In the genomic region with DNA sequence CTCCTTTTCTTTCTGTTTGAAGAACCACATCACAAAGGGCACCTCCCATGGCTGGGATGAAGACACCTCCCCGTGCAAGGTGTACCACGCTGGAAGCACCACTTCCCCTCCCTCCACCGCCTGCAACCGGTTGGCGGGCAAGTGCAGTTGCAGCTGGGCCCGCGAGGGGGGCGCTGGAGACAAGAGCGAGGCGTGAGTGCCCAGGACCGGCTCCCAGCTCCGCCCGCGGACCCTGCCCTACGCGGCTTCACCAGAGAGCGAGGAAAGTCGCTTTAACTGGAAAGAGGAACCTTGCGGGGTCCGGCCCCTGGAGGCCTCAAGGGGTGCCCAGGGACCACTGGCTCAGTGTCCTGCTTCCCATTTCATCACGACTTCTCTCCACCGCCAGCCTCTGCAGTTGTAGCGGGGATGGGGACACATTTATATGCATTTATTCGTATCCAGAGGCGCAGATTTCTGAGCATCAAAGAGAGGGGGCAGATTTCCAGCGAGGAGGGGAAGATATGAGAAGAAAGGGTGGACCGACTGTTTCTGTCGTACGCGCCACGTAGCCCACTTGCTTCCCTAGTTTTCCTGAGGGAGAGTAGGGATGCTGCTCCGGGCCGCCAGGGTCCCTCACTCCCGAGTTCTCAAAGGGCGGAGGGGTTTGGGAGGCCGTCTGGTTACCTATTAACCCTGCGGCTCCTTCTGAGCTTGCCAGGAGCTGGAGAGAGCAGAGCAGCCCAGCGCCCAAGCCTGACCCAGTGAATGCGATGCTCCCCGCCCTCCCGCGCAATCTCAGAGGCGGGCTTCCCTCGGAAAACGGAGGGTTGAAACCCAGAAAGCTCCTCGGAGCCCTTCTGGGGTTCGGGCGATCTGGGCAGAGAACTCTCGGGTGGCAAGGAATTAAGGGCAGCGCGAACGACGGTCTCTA, we compare ENCODE assay signal across 8 cellular contexts. TPM values are rescaled to one million over a fixed set of nuclear protein-coding genes. Genes with fewer than 3 reads are reported as not detected.
DNase-seq lines count a peak whose midpoint lies in the region; ATAC-seq and TF ChIP-seq lines count a peak whose summit lies in the region.

No MANE protein-coding gene starts in this region.

- no peaks in the 10 kb centered on the region for H3K36me3 ChIP-seq in CD4-positive, CD25-positive, alpha-beta regulatory T cell (ENCODE audit: control insufficient read depth, insufficient read depth, low read length)
- H3K36me3 ChIP-seq in PC-3 (ENCODE audit: low read depth, low read length) (no peaks in the 10 kb centered on the region), thyroid gland (peaks cover 8 to 23% of the 10 kb centered on the region in 2 donors)

- peak; percentile 58 to 70 for ATAC-seq in CD4-positive, CD25-positive, alpha-beta regulatory T cell (ENCODE audit: low read depth in 2 of 2)
- peak; percentile 39 for ATAC-seq in HG03378 (IDR thresholded peaks at IDR 0.05; ENCODE audit: unreplicated experiment)
- ATAC-seq in PC-3, result no peak

- intact Hi-C loops in PC-3 (cut with micrococcal nuclease), result no loop called here
- intact Hi-C loops in thyroid gland (cut with DNase I), result no loop called here

- no peaks in the 10 kb centered on the region for H3K36me3 Mint-ChIP-seq in CD4-positive, CD25-positive, alpha-beta regulatory T cell
- no peaks in the 10 kb centered on the region for H3K36me3 Mint-ChIP-seq in nephron progenitor cell (ENCODE audit: low read depth)

- TF ChIP-seq CTCF in PC-3 (conservative IDR thresholded peaks at IDR 0.05; ENCODE audit: low read depth, low read length) (peak; percentile 53), fibroblast of the aortic adventitia (IDR thresholded peaks at IDR 0.05; ENCODE audit: insufficient read depth, low read length) (peak; percentile 78), nephron progenitor cell (IDR thresholded peaks at IDR 0.05) (peak; percentile 73), thyroid gland (IDR thresholded peaks at IDR 0.05) (peak; percentile 48 to 78 (median 70))

- H2AFZ ChIP-seq in PC-3 (ENCODE audit: low read length), result no peak overlapping the region

- H3K27ac ChIP-seq in CD4-positive, CD25-positive, alpha-beta regulatory T cell (ENCODE audit: insufficient read depth, low read length, poor library complexity, severe bottlenecking), result no peak overlapping the region
- H3K27ac ChIP-seq in PC-3 (ENCODE audit: low read length) (no peak overlapping the region), thyroid gland (peak overlapping the region; percentile 89 to 98 (median 94))

- H3K9me3 Mint-ChIP-seq in CD4-positive, CD25-positive, alpha-beta regulatory T cell, result peaks cover 0 to 2% (median 0%) of the 10 kb centered on the region in 7 donors
- no peaks in the 10 kb centered on the region for H3K9me3 Mint-ChIP-seq in nephron progenitor cell

- CTCF ChIA-PET in PC-3 (lab: Charles Lee), result interaction anchor here (1.0 kb wide), 1 partner anchor 35 kb away, joined by 5 read pairs; no protein-coding TSS in a partner anchor

- H3K27ac Mint-ChIP-seq in CD4-positive, CD25-positive, alpha-beta regulatory T cell, result peak overlapping the region in 1 of 3 donors; percentile 33
- no peak overlapping the region for H3K27ac Mint-ChIP-seq in nephron progenitor cell

- H3K9ac ChIP-seq in PC-3 (ENCODE audit: low read length), result no peak overlapping the region

- H3K4me1 Mint-ChIP-seq in CD4-positive, CD25-positive, alpha-beta regulatory T cell, result peaks cover 0 to 41% (median 10%) of the 10 kb centered on the region in 4 donors
- H3K4me1 Mint-ChIP-seq in nephron progenitor cell, result peaks cover 51% of the 10 kb centered on the region

- DNase-seq in CD4-positive, CD25-positive, alpha-beta regulatory T cell, result peak; percentile 42 to 72 (median 54)
- DNase-seq in GM19240 (ENCODE audit: insufficient read length, low spot score) (peak; percentile 74), PC-3 (peak; percentile 51), fibroblast of the aortic adventitia (ENCODE audit: low read depth) (peak; percentile 52), nephron progenitor cell (peak; percentile 84), thyroid gland (peak; percentile 89 to 90)
- peak; percentile 87 for DNase-seq in activated effector memory CD4-positive, alpha-beta T cell treated with anti-CD3 and anti-CD28 coated beads, Interleukin-2, amount 50 U/mL, for 16 hours

- H3K4me1 ChIP-seq in CD4-positive, CD25-positive, alpha-beta regulatory T cell (ENCODE audit: control insufficient read depth, insufficient read depth, low read length, poor library complexity, severe bottlenecking), result peaks cover 48% of the 10 kb centered on the region
- H3K4me1 ChIP-seq in PC-3 (ENCODE audit: insufficient read depth, low read length) (peaks cover 28% of the 10 kb centered on the region), thyroid gland (peaks cover 15 to 58% of the 10 kb centered on the region in 2 donors)

- no TSS peak for BruUV-seq in PC-3 (replicated peaks; lab: Mats Ljungman, UMichigan)

- POLR2A ChIA-PET in PC-3 (lab: Charles Lee; ENCODE audit: unreplicated experiment), result no interaction called here

- H3F3A ChIP-seq in PC-3 (ENCODE audit: low read length, unreplicated experiment), result peaks cover 4% of the 10 kb centered on the region

- 36 to 37% methylated on average over 32 to 52 of the region's 53 CpGs for WGBS in thyroid gland, 2 donors

- TF ChIP-seq POLR2A in thyroid gland (IDR thresholded peaks at IDR 0.05), result peak in 1 of 2 donors; percentile 8

- no peaks in the 10 kb centered on the region for H3K9me3 ChIP-seq in CD4-positive, CD25-positive, alpha-beta regulatory T cell (ENCODE audit: control insufficient read depth in 2 of 2, low read length in 2 of 2)
- no peaks in the 10 kb centered on the region for H3K9me3 ChIP-seq in PC-3 (ENCODE audit: low read length)
- H3K9me3 ChIP-seq in thyroid gland, result no peaks in the 10 kb centered on the region

- no peak overlapping the region for H3K4me3 ChIP-seq in CD4-positive, CD25-positive, alpha-beta regulatory T cell (ENCODE audit: low read depth, low read length)
- H3K4me3 ChIP-seq in PC-3 (ENCODE audit: low read length) (no peak overlapping the region), fibroblast of the aortic adventitia (ENCODE audit: low read depth, low read length) (peak overlapping the region; percentile 56), thyroid gland (replicated peaks in 1 of 3) (peak overlapping the region in 2 of 3 donors; percentile 48 to 93)

- H3K79me2 ChIP-seq in PC-3 (ENCODE audit: low read length), result no peaks in the 10 kb centered on the region

- H3K27me3 Mint-ChIP-seq in CD4-positive, CD25-positive, alpha-beta regulatory T cell, result peaks cover 67% of the 10 kb centered on the region
- peaks cover 97% of the 10 kb centered on the region for H3K27me3 Mint-ChIP-seq in nephron progenitor cell (ENCODE audit: low read depth, poor library complexity)

- peak overlapping the region; percentile 58 to 80 (median 62) for H3K4me3 Mint-ChIP-seq in CD4-positive, CD25-positive, alpha-beta regulatory T cell
- peak overlapping the region; percentile 83 for H3K4me3 Mint-ChIP-seq in nephron progenitor cell

- H3K4me2 ChIP-seq in PC-3 (ENCODE audit: low read length), result peak overlapping the region; percentile 36

- no peaks in the 10 kb centered on the region for H4K20me1 ChIP-seq in PC-3 (ENCODE audit: low read length)

- peaks cover 12% of the 10 kb centered on the region for H3K27me3 ChIP-seq in CD4-positive, CD25-positive, alpha-beta regulatory T cell (ENCODE audit: control insufficient read depth, insufficient read depth, low read length)
- H3K27me3 ChIP-seq in PC-3 (ENCODE audit: low read length), result no peaks in the 10 kb centered on the region
- no peaks in the 10 kb centered on the region for H3K27me3 ChIP-seq in thyroid gland

- H3K9me2 ChIP-seq in PC-3 (replicated peaks; ENCODE audit: low read length), result no peaks in the 10 kb centered on the region

RNA-seq across cellular contexts. Expression of gene ESAM, which starts 3.5 kb away (rescaled TPM):
- total RNA-seq in CD4-positive, CD25-positive, alpha-beta regulatory T cell, result 3.0 TPM
- 1 to 10 TPM in 2 of 4 donors, under 1 TPM in 1, not detected in 1; 0.55 to 3.1 (median 2.3) TPM for polyA plus RNA-seq in CD4-positive, CD25-positive, alpha-beta regulatory T cell
- total RNA-seq in PC-3 (2014; rRNA removed) (10.4 and 10.8 TPM in 2 replicates), fibroblast of the aortic adventitia (ENCODE audit: low replicate concordance) (0.36 and 1.5 TPM in 2 replicates), thyroid gland (100 to 1,000 TPM; 188 to 294 (median 243) TPM)

RNA-seq across cellular contexts. Expression of gene VSIG2, which starts 6.6 kb away (rescaled TPM):
- 0.44 TPM for total RNA-seq in CD4-positive, CD25-positive, alpha-beta regulatory T cell
- 1 to 10 TPM in 2 of 4 donors, under 1 TPM in 2; 0.71 to 3.9 (median 0.95) TPM for polyA plus RNA-seq in CD4-positive, CD25-positive, alpha-beta regulatory T cell
- total RNA-seq in PC-3 (2014; rRNA removed) (not detected in 2 replicates), fibroblast of the aortic adventitia (ENCODE audit: low replicate concordance) (not detected in 2 replicates), thyroid gland (10 to 100 TPM; 23.7 to 54.5 (median 28.8) TPM)

RNA-seq across cellular contexts. Expression of gene NRGN, which starts 18.9 kb away (rescaled TPM):
- 58.8 TPM for total RNA-seq in CD4-positive, CD25-positive, alpha-beta regulatory T cell
- polyA plus RNA-seq in CD4-positive, CD25-positive, alpha-beta regulatory T cell, result under 1 TPM; 0.16 to 0.23 (median 0.22) TPM
- total RNA-seq in PC-3 (2014; rRNA removed) (15.5 and 20.3 TPM in 2 replicates), fibroblast of the aortic adventitia (ENCODE audit: low replicate concordance) (0.27 and 0.33 TPM in 2 replicates), thyroid gland (1 to 10 TPM in 3 of 4 donors, under 1 TPM in 1; 0.40 to 3.6 (median 2.7) TPM)

RNA-seq across cellular contexts. Expression of gene MSANTD2, which starts 41.6 kb away (rescaled TPM):
- total RNA-seq in CD4-positive, CD25-positive, alpha-beta regulatory T cell, result 10.0 TPM
- polyA plus RNA-seq in CD4-positive, CD25-positive, alpha-beta regulatory T cell, result 1 to 10 TPM; 1.9 to 5.4 (median 4.2) TPM
- total RNA-seq in PC-3 (2014; rRNA removed), result 29.5 and 32.6 TPM in 2 replicates
- total RNA-seq in fibroblast of the aortic adventitia (ENCODE audit: low replicate concordance), result 10.8 and 15.0 TPM in 2 replicates
- total RNA-seq in thyroid gland, result 10 to 100 TPM; 29.1 to 56.1 (median 37.0) TPM

Comparison
In these comparisons a context has a peak if more than half of its experiments do, and no peak if none do; other contexts are left out.
1. H3K27ac ChIP-seq: peak in thyroid gland (3 of 3); none in CD4-positive, CD25-positive, alpha-beta regulatory T cell (single experiment) and PC-3 (single experiment).
2. H3K4me3 ChIP-seq: peak in fibroblast of the aortic adventitia (single experiment) and thyroid gland (2 of 3); none in CD4-positive, CD25-positive, alpha-beta regulatory T cell (single experiment) and PC-3 (single experiment).
3. RNA of gene ESAM, which starts 3.5 kb away (total RNA-seq): 188 to 294 TPM in thyroid gland; 10.4 to 10.8 TPM in PC-3, 3.0 TPM in CD4-positive, CD25-positive, alpha-beta regulatory T cell (single experiment) and 0.36 to 1.5 TPM in fibroblast of the aortic adventitia; every median in the first group is over 10 times any median in the second.
4. RNA of gene VSIG2, which starts 6.6 kb away (total RNA-seq): 23.7 to 54.5 TPM in thyroid gland; 0.44 TPM in CD4-positive, CD25-positive, alpha-beta regulatory T cell (single experiment), not detected in PC-3 and not detected in fibroblast of the aortic adventitia; every median in the first group is over 10 times any median in the second.
5. Peak in every context shown above with its lines, with median percentiles within 50 percentile points of each other: DNase-seq and CTCF ChIP-seq.